Comparison of ENCODE assay signal across 18 cellular contexts in genomic region chr3:187978433-187979011, GRCh38.
DNase-seq lines count a peak whose midpoint lies in the region; ATAC-seq and TF ChIP-seq lines count a peak whose summit lies in the region.
"Had no signal": no experiment of that assay in that cellular context is flagged by ENCODE, and none has a peak within 500 bp of the region (broad histone marks: within the 10 kb centered on the region; RNA-seq: fewer than 3 reads in every experiment).

No MANE protein-coding gene starts in this region.

- TF ChIP-seq POLR2A in IMR-90 (IDR thresholded peaks at IDR 0.05; ENCODE audit: low read depth, low read length) = no peak

- H3K14ac ChIP-seq in IMR-90 (replicated peaks; ENCODE audit: low read depth, low read length) = no peak overlapping the region

- H4K91ac ChIP-seq in IMR-90 (ENCODE audit: insufficient read depth, low read depth, low read length) = no peak overlapping the region

- peaks cover 9% of the 10 kb centered on the region for H3K9me3 Mint-ChIP-seq in T-helper 1 cell treated with Interleukin-12 subunit alpha and Interleukin-12 subunit beta and Interleukin-4 antibody, amounts not matched to agents 30 μg/mL and 1 μg/mL, for 36 hours

- H3K56ac ChIP-seq in IMR-90 (ENCODE audit: extremely low read depth, insufficient read depth, low read length) = no peak overlapping the region

- POLR2A ChIA-PET in IMR-90 (lab: Charles Lee; ENCODE audit: unreplicated experiment) = no interaction called here

- H3K27ac ChIP-seq in IMR-90 (ENCODE audit: insufficient read depth, low read length) = no peak overlapping the region
- H3K27ac ChIP-seq in SU-DHL-6 (ENCODE audit: low read depth, low read length) = peak overlapping the region; percentile 100
- H3K27ac ChIP-seq: A549, pancreas, suprapubic skin had no signal

- H3K9me1 ChIP-seq in IMR-90 (ENCODE audit: insufficient read depth, low read length) = 0 out of 2 replicates have a peak, but pooled peaks cover 2% of the 10 kb centered on the region

- H2BK15ac ChIP-seq in IMR-90 (ENCODE audit: low read depth, low read length) = no peak overlapping the region

- no peak overlapping the region for H3K18ac ChIP-seq in IMR-90 (ENCODE audit: low read depth, low read length)

- no peaks in the 10 kb centered on the region for H3K79me2 ChIP-seq in SU-DHL-6 (ENCODE audit: insufficient read depth, low read length)

- BruUV-seq in IMR-90 (replicated peaks; lab: Mats Ljungman, UMichigan) = no TSS peak

- peak overlapping the region; percentile 13 for H3K27ac Mint-ChIP-seq in T-helper 1 cell treated with Interleukin-12 subunit alpha and Interleukin-12 subunit beta and Interleukin-4 antibody, amounts not matched to agents 30 μg/mL and 1 μg/mL, for 36 hours
- H3K27ac Mint-ChIP-seq: activated T-helper 2 cell treated with anti-CD3 and anti-CD28 coated beads, Interferon-gamma antibody, Interleukin-2, Interleukin-4, amounts not matched to agents 10 μg/mL and 5 μg/mL and 100 μg/mL, durations not matched to agents 14 hours and 24 hours and 36 hours; mesothelial cell of epicardium had no signal

- H2BK5ac ChIP-seq in IMR-90 (ENCODE audit: low read depth, low read length, poor library complexity, severe bottlenecking) = no peak overlapping the region

- H3K4me2 ChIP-seq in IMR-90 (ENCODE audit: low read depth, low read length) (no peak overlapping the region), SU-DHL-6 (ENCODE audit: low read depth, low read length, poor library complexity, severe bottlenecking) (peak overlapping the region; percentile 89)
- H3K4me2 ChIP-seq: A549, smooth muscle cell had no signal

- H3K9ac ChIP-seq in IMR-90 (ENCODE audit: low read depth, low read length) (no peak overlapping the region), SU-DHL-6 (ENCODE audit: low read length) (peak overlapping the region; percentile 76)

- no peaks in the 10 kb centered on the region for H3K27me3 Mint-ChIP-seq in T-helper 1 cell treated with Interleukin-12 subunit alpha and Interleukin-12 subunit beta and Interleukin-4 antibody, amounts not matched to agents 30 μg/mL and 1 μg/mL, for 36 hours (ENCODE audit: low read depth)

- H2AFZ ChIP-seq in IMR-90 (replicated peaks; ENCODE audit: low read length, poor library complexity) (no peak overlapping the region), SU-DHL-6 (ENCODE audit: low read depth, low read length, severe bottlenecking) (no peak overlapping the region)

- no peak overlapping the region for H4K5ac ChIP-seq in IMR-90 (ENCODE audit: low read depth, low read length)

- CTCF ChIA-PET in IMR-90 (lab: Yijun Ruan, JAX) = no interaction called here

- in situ Hi-C loops in IMR-90 (cut with MboI; ENCODE audit: low sequenced_read_pairs) = no loop called here

- H2BK20ac ChIP-seq in IMR-90 (ENCODE audit: low read depth, low read length) = no peak overlapping the region

- H3K79me1 ChIP-seq in IMR-90 (ENCODE audit: low read depth in 1 of 2, low read length in 2 of 2) = no peaks in the 10 kb centered on the region

- H3K9me3 ChIP-seq in IMR-90 (ENCODE audit: control insufficient read depth, insufficient read depth, low read length) (0 out of 2 replicates have a peak, but pooled peaks cover 2% of the 10 kb centered on the region), SU-DHL-6 (ENCODE audit: insufficient read depth, low read length) (no peaks in the 10 kb centered on the region)
- H3K9me3 ChIP-seq: gastrocnemius medialis, pancreas, suprapubic skin had no signal

- H3K36me3 ChIP-seq in IMR-90 (ENCODE audit: control insufficient read depth, insufficient read depth, low read length) (no peaks in the 10 kb centered on the region), SU-DHL-6 (ENCODE audit: low read length) (no peaks in the 10 kb centered on the region)
- H3K36me3 ChIP-seq: gastrocnemius medialis, pancreas, suprapubic skin had no signal

- no CpG with 5 or more reads among the region's 5 CpGs for whole genome bisulfite sequencing in IMR-90 (ENCODE audit: extremely low coverage in 2 of 2, insufficient read length in 1 of 2), 2 experiments

- peaks cover 99% of the 10 kb centered on the region for H3F3A ChIP-seq in SU-DHL-6 (ENCODE audit: insufficient read depth)

- H3K4ac ChIP-seq in IMR-90 (ENCODE audit: low read depth, low read length) = no peak overlapping the region

- DNase-seq in T-helper 1 cell = no peak
- peak; percentile 43 for DNase-seq in IMR-90
- DNase-seq in kidney tubule cell (ENCODE audit: low spot score) = peak; percentile 11
- no peak for DNase-seq in SKM-1 (lab: John Stamatoyannopoulos, UW; ENCODE audit: unreplicated experiment)
- DNase-seq: activated CD4-positive, alpha-beta T cell treated with anti-CD3 and anti-CD28 coated beads for 1 hour; effector CD4-positive, alpha-beta T cell; gastrocnemius medialis; OCI-M1; pancreas had no signal

- no peak overlapping the region for H3K4me3 Mint-ChIP-seq in T-helper 1 cell treated with Interleukin-12 subunit alpha and Interleukin-12 subunit beta and Interleukin-4 antibody, amounts not matched to agents 30 μg/mL and 1 μg/mL, for 36 hours
- H3K4me3 Mint-ChIP-seq: mesothelial cell of epicardium had no signal

- TF ChIP-seq CTCF in IMR-90 (conservative IDR thresholded peaks at IDR 0.05; ENCODE audit: low read depth, low read length) = no peak
- TF ChIP-seq CTCF in SU-DHL-6 (IDR thresholded peaks at IDR 0.05; ENCODE audit: insufficient read depth, low read length, poor library complexity, severe bottlenecking) = no peak

- H3K9me2 ChIP-seq in SU-DHL-6 (replicated peaks; ENCODE audit: insufficient read depth, low read length) = no peaks in the 10 kb centered on the region

- TF ChIP-seq RAD21 in IMR-90 (IDR thresholded peaks at IDR 0.05; ENCODE audit: low read length) = no peak

- H2BK120ac ChIP-seq in IMR-90 (ENCODE audit: low read depth, low read length) = no peak overlapping the region

- ATAC-seq in IMR-90 (ENCODE audit: low read depth) (no peak), HG03521 (IDR thresholded peaks at IDR 0.05; ENCODE audit: unreplicated experiment) (no peak), HG03045 (IDR thresholded peaks at IDR 0.05; ENCODE audit: unreplicated experiment) (no peak)
- ATAC-seq: A549, gastrocnemius medialis, pancreas had no signal

- dilution Hi-C loops in IMR-90 (cut with HindIII; ENCODE audit: low sequenced_read_pairs, unreplicated experiment) = no loop called here

- H4K8ac ChIP-seq in IMR-90 (ENCODE audit: low read depth in 2 of 2, low read length in 2 of 2) = no peak overlapping the region

- no peak overlapping the region for H3K23ac ChIP-seq in IMR-90 (ENCODE audit: low read depth, low read length)

- H2AK9ac ChIP-seq in IMR-90 (replicated peaks; ENCODE audit: low read depth, low read length, poor library complexity) = no peak overlapping the region

- H2AK5ac ChIP-seq in IMR-90 (ENCODE audit: low read depth, low read length) = no peak overlapping the region

- H3K4me1 ChIP-seq in IMR-90 (ENCODE audit: control insufficient read depth, insufficient read depth, low read length) = no peaks in the 10 kb centered on the region
- H3K4me1 ChIP-seq: A549, pancreas had no signal

- H3K4me1 Mint-ChIP-seq in T-helper 1 cell treated with Interleukin-12 subunit alpha and Interleukin-12 subunit beta and Interleukin-4 antibody, amounts not matched to agents 30 μg/mL and 1 μg/mL, for 36 hours (ENCODE audit: low read depth) = peaks cover 65% of the 10 kb centered on the region
- H3K4me1 Mint-ChIP-seq: mesothelial cell of epicardium had no signal

- intact Hi-C loops in IMR-90 (cut with micrococcal nuclease) = no loop called here

- H3K4me3 ChIP-seq in IMR-90 (ENCODE audit: insufficient read depth, low read depth, low read length) (no peak overlapping the region), SU-DHL-6 (ENCODE audit: insufficient read depth, low read length, poor library complexity, severe bottlenecking) (peak overlapping the region; percentile 44)
- H3K4me3 ChIP-seq: A549, gastrocnemius medialis, pancreas, smooth muscle cell, suprapubic skin had no signal

- H3K36me3 Mint-ChIP-seq in T-helper 1 cell treated with Interleukin-12 subunit alpha and Interleukin-12 subunit beta and Interleukin-4 antibody, amounts not matched to agents 30 μg/mL and 1 μg/mL, for 36 hours (ENCODE audit: low read depth) = peaks cover 9% of the 10 kb centered on the region

- H4K20me1 ChIP-seq in IMR-90 (ENCODE audit: insufficient read depth, low read length) (no peaks in the 10 kb centered on the region), SU-DHL-6 (ENCODE audit: low read depth, low read length) (no peaks in the 10 kb centered on the region)

- H3K27me3 ChIP-seq in IMR-90 (ENCODE audit: control insufficient read depth, insufficient read depth, low read length) = peaks cover 2% of the 10 kb centered on the region; the same call in 1 of the 2 replicates
- no peaks in the 10 kb centered on the region for H3K27me3 ChIP-seq in SU-DHL-6 (ENCODE audit: low read length)
- H3K27me3 ChIP-seq: gastrocnemius medialis, pancreas, suprapubic skin had no signal

TF ChIP-seq in IMR-90, 13 proteins besides CTCF, POLR2A, EP300 and RAD21 (continues in another document):
- no peak for TF ChIP-seq RCOR1 (IDR thresholded peaks at IDR 0.05; ENCODE audit: insufficient replicate concordance, low read length)
- no peak for TF ChIP-seq SMC3 (IDR thresholded peaks at IDR 0.05; ENCODE audit: low read depth, low read length)
- TF ChIP-seq NFE2L2 (IDR thresholded peaks at IDR 0.05; ENCODE audit: low read depth, low read length) = no peak
- no peak for TF ChIP-seq MXI1 (IDR thresholded peaks at IDR 0.05; ENCODE audit: borderline replicate concordance, low read depth, low read length)
- no peak for TF ChIP-seq MAZ (IDR thresholded peaks at IDR 0.05; ENCODE audit: borderline replicate concordance, low read depth, low read length)
- no peak for TF ChIP-seq MAFK (IDR thresholded peaks at IDR 0.05; ENCODE audit: low read depth, low read length)
- TF ChIP-seq RFX5 (IDR thresholded peaks at IDR 0.05; ENCODE audit: low read depth, low read length) = no peak
- TF ChIP-seq, protein P1, sequence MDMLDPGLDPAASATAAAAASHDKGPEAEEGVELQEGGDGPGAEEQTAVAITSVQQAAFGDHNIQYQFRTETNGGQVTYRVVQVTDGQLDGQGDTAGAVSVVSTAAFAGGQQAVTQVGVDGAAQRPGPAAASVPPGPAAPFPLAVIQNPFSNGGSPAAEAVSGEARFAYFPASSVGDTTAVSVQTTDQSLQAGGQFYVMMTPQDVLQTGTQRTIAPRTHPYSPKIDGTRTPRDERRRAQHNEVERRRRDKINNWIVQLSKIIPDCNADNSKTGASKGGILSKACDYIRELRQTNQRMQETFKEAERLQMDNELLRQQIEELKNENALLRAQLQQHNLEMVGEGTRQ (IDR thresholded peaks at IDR 0.05; ENCODE audit: low read depth, low read length) = no peak
- TF ChIP-seq CHD1 (IDR thresholded peaks at IDR 0.05; ENCODE audit: low read depth, low read length) = no peak

Comparison
In these comparisons a context has a peak if more than half of its experiments do, and no peak if none do; other contexts are left out.
1. DNase-seq: peak in IMR-90 (single experiment) and kidney tubule cell (single experiment); none in T-helper 1 cell (0 of 5) and SKM-1 (single experiment).